ENCODE assay signal across 19 cellular contexts in the genomic region with DNA sequence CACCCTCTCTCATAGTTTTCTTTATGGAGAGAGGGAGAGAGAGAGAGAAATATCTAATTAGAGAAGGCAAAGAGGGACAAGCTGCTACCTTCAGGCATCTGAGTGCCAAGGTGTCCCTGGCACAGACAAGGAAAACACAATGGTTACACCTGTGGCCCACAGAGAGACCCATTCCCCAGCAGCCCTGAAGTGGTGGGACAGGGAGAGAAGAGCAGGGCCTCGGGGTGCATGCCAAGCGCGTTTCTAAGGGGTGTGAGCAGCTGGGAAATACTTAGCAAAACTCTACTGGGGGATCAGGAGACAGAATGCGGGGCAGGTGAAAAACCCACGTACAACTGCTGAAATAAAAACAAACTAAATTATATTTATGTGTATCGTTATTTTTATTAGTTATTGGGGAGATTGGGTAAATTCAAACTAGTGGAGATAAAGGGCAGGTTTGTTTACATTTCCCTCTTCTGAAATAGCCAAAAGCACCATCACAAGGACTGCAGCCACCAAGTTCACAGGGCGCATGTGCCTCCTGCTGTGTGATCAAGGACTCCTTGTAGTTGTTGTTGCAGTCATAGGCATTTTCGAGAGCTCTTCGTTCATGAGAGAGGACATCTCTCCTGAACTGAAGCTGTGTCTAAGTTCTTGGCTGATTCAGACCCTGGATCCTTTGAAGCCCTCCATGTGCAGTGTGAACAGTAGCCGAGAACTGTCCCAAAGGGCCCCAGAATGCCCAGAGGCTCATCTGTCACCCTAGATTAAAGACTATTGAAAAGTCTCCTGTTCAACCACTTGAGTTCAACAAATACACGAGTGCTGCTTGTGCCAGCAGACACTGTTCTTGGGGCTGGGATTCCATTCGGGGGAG. TPM values are rescaled to one million over a fixed set of nuclear protein-coding genes. Genes with fewer than 3 reads are reported as not detected.
DNase-seq lines count a peak whose midpoint lies in the region; ATAC-seq, FAIRE-seq and TF ChIP-seq lines count a peak whose summit lies in the region.
"Had no signal": no experiment of that assay in that cellular context is flagged by ENCODE, and none has a peak within 500 bp of the region (broad histone marks: within the 10 kb centered on the region; RNA-seq: fewer than 3 reads in every experiment).

No MANE protein-coding gene starts in this region.

- TF ChIP-seq RAD21 in HepG2 (CRISPR knock-in tag; IDR thresholded peaks at IDR 0.05), result no peak

- H3K27me3 ChIP-seq in HepG2 (ENCODE audit: control insufficient read depth in 1 of 2, insufficient read depth in 2 of 2, low read length in 2 of 2) (no peaks in the 10 kb centered on the region), thyroid gland (no peaks in the 10 kb centered on the region)
- no peaks in the 10 kb centered on the region for H3K27me3 ChIP-seq in naive thymus-derived CD4-positive, alpha-beta T cell (ENCODE audit: control insufficient read depth in 2 of 2, insufficient read depth in 2 of 2, low read length in 2 of 2)

- no peak for TF ChIP-seq EP300 in HepG2 (IDR thresholded peaks at IDR 0.05; ENCODE audit: low read depth in 2 of 2, low read length in 2 of 2)
- TF ChIP-seq EP300 in HepG2 (CRISPR knock-in tag; IDR thresholded peaks at IDR 0.05; ENCODE audit: borderline replicate concordance), result no peak

- POLR2A ChIA-PET in HepG2 (lab: Yijun Ruan, JAX), result interaction anchor here (0.8 to 5.2 kb wide), 8 partner anchors 8 to 203 kb away, joined by 3 to 47 read pairs (median 8); a partner anchor contains a TSS
- POLR2A ChIA-PET in naive thymus-derived CD4-positive, alpha-beta T cell (lab: Charles Lee), result no interaction called here
- POLR2A ChIA-PET in RWPE1 (lab: Yijun Ruan, JAX; ENCODE audit: low non-redundant PET), result no interaction called here

- H4K20me1 ChIP-seq in HepG2 (ENCODE audit: insufficient read depth, low read length), result no peaks in the 10 kb centered on the region

- DNase-seq in DMS79 treated with DMSO at 0.1 percent for 48 hours (lab: John Stamatoyannopoulos, UW) (peak; percentile 63), HepG2 (ENCODE audit: low spot score) (no peak), thyroid gland (peak; percentile 40 to 50), lower leg skin (ENCODE audit: low spot score in 2 of 2) (no peak), RWPE1 (ENCODE audit: low spot score) (no peak), KG1 (lab: John Stamatoyannopoulos, UW) (no peak)
- no peak for DNase-seq in naive thymus-derived CD4-positive, alpha-beta T cell
- DNase-seq: ACHN; C1 segment of cervical spinal cord; CD4-positive, alpha-beta T cell; DND-41; GDM1; GOT3; H9 had no signal

- H3K27ac Mint-ChIP-seq in activated T-helper 17 cell treated with anti-CD3 and anti-CD28 coated beads, Interleukin-2, amount 50 U/mL, for 72 hours, result peak overlapping the region; percentile 39
- peak overlapping the region in 2 of 9 donors; percentile 38 to 62 for H3K27ac Mint-ChIP-seq in naive thymus-derived CD4-positive, alpha-beta T cell
- H3K27ac Mint-ChIP-seq: B cell; CD4-positive, alpha-beta T cell had no signal

- in situ Hi-C loops in HepG2 (cut with HindIII; ENCODE audit: extremely low pct_ligation_motif_present, low pct_unique_long_range_greater_than_20kb), result no loop called here

- no peak for TF ChIP-seq POLR2A in HepG2 (IDR thresholded peaks at IDR 0.05; ENCODE audit: insufficient read depth in 1 of 2, low read depth in 2 of 2, low read length in 2 of 2)
- no peak for TF ChIP-seq POLR2A in thyroid gland (IDR thresholded peaks at IDR 0.05)
- no peak for TF ChIP-seq POLR2A in lower leg skin (IDR thresholded peaks at IDR 0.05)

- peak overlapping the region; percentile 92 for H2AFZ ChIP-seq in HepG2 (ENCODE audit: low read length)

- CTCF ChIA-PET in HepG2 (lab: Yijun Ruan, JAX; ENCODE audit: low intra/inter-chr PET ratio, low total read pairs), result no interaction called here
- CTCF ChIA-PET in naive thymus-derived CD4-positive, alpha-beta T cell (lab: Charles Lee), result no interaction called here
- CTCF ChIA-PET in RWPE1 (lab: Yijun Ruan, JAX), result no interaction called here

- H3K36me3 ChIP-seq in HepG2 (replicated peaks in 1 of 2; ENCODE audit: control insufficient read depth in 1 of 2, insufficient read depth in 2 of 2, low read length in 2 of 2) (0 out of 5 replicates have a peak, but pooled peaks cover 0 to 2% of the 10 kb centered on the region in 2 experiments), thyroid gland (no peaks in the 10 kb centered on the region)
- H3K36me3 ChIP-seq in naive thymus-derived CD4-positive, alpha-beta T cell (ENCODE audit: control insufficient read depth in 2 of 3, insufficient read depth in 3 of 3, low read length in 3 of 3), result no peaks in the 10 kb centered on the region

- H3K9me3 Mint-ChIP-seq in activated T-helper 17 cell treated with anti-CD3 and anti-CD28 coated beads, Interleukin-2, amount 50 U/mL, for 72 hours, result no peaks in the 10 kb centered on the region
- H3K9me3 Mint-ChIP-seq in naive thymus-derived CD4-positive, alpha-beta T cell, result peaks cover 0 to 3% (median 0%) of the 10 kb centered on the region in 11 donors
- H3K9me3 Mint-ChIP-seq: CD4-positive, alpha-beta T cell; H9 had no signal

- H3K4me2 ChIP-seq in HepG2 (ENCODE audit: low read depth, low read length), result peak overlapping the region; percentile 94

- no peaks in the 10 kb centered on the region for H3K27me3 Mint-ChIP-seq in activated T-helper 17 cell treated with anti-CD3 and anti-CD28 coated beads, Interleukin-2, amount 50 U/mL, for 72 hours
- H3K27me3 Mint-ChIP-seq in naive thymus-derived CD4-positive, alpha-beta T cell, result peaks cover 0 to 2% (median 0%) of the 10 kb centered on the region in 5 donors
- H3K27me3 Mint-ChIP-seq: B cell; CD4-positive, alpha-beta T cell had no signal

- H3K27ac ChIP-seq in HepG2 (ENCODE audit: extremely low read length, insufficient read depth, low read length) (peak overlapping the region; percentile 91), thyroid gland (no peak overlapping the region), RWPE1 (no peak overlapping the region)
- no peak overlapping the region for H3K27ac ChIP-seq in naive thymus-derived CD4-positive, alpha-beta T cell (ENCODE audit: low read depth, low read length)

- intact Hi-C loops in HepG2 (cut with micrococcal nuclease; ENCODE audit: unreplicated experiment) (no loop called here), thyroid gland (cut with DNase I) (no loop called here), lower leg skin (cut with DNase I; ENCODE audit: low total_unique reads) (no loop called here)
- intact Hi-C loops in naive thymus-derived CD4-positive, alpha-beta T cell (cut with micrococcal nuclease), result no loop called here

- 4% methylated on average over 11 of the region's 12 CpGs for WGBS in HepG2 (ENCODE audit: low lambda C conversion rate)
- WGBS in thyroid gland, 2 donors, result 51 to 59% methylated on average over 12 of the region's 12 CpGs
- WGBS in lower leg skin, 2 donors, result 83 to 86% methylated on average over 12 of the region's 12 CpGs

- peaks cover 2% of the 10 kb centered on the region for H3K79me2 ChIP-seq in HepG2 (ENCODE audit: insufficient read depth, low read length)

- no peak for ATAC-seq in activated T-helper 17 cell treated with anti-CD3 and anti-CD28 coated beads, Interleukin-2, amount 50 U/mL, for 72 hours (replicated peaks)
- peak; percentile 52 for ATAC-seq in HepG2
- ATAC-seq in naive thymus-derived CD4-positive, alpha-beta T cell, result no peak

- no peaks in the 10 kb centered on the region for H3K36me3 Mint-ChIP-seq in activated T-helper 17 cell treated with anti-CD3 and anti-CD28 coated beads, Interleukin-2, amount 50 U/mL, for 72 hours (ENCODE audit: low read depth)
- no peaks in the 10 kb centered on the region for H3K36me3 Mint-ChIP-seq in naive thymus-derived CD4-positive, alpha-beta T cell

- peak overlapping the region; percentile 76 for H3K9ac ChIP-seq in HepG2 (ENCODE audit: insufficient read depth, low read depth, low read length)

- no peaks in the 10 kb centered on the region for H3K4me1 Mint-ChIP-seq in activated T-helper 17 cell treated with anti-CD3 and anti-CD28 coated beads, Interleukin-2, amount 50 U/mL, for 72 hours
- peaks cover 0 to 2% (median 0%) of the 10 kb centered on the region in 7 donors for H3K4me1 Mint-ChIP-seq in naive thymus-derived CD4-positive, alpha-beta T cell
- H3K4me1 Mint-ChIP-seq: B cell, H9 had no signal

- TF ChIP-seq CTCF in HepG2 (CRISPR knock-in tag; IDR thresholded peaks at IDR 0.05), result no peak
- TF ChIP-seq CTCF in thyroid gland (IDR thresholded peaks at IDR 0.05), result no peak
- no peak for TF ChIP-seq CTCF in lower leg skin (IDR thresholded peaks at IDR 0.05)
- no peak for TF ChIP-seq CTCF in RWPE1 (conservative IDR thresholded peaks at IDR 0.05; ENCODE audit: low read depth)

- H3K4me3 Mint-ChIP-seq in activated T-helper 17 cell treated with anti-CD3 and anti-CD28 coated beads, Interleukin-2, amount 50 U/mL, for 72 hours, result no peak overlapping the region
- H3K4me3 Mint-ChIP-seq in naive thymus-derived CD4-positive, alpha-beta T cell, result no peak overlapping the region
- H3K4me3 Mint-ChIP-seq: B cell; CD4-positive, alpha-beta T cell; H9 had no signal

- H3K4me3 ChIP-seq in HepG2 (replicated peaks in 1 of 3; ENCODE audit: insufficient read depth in 1 of 3, low read depth in 2 of 3, low read length in 3 of 3) (peak overlapping the region; percentile 59 to 72 (median 65)), thyroid gland (replicated peaks in 1 of 3) (no peak overlapping the region), lower leg skin (ENCODE audit: low read depth, poor library complexity, severe bottlenecking) (no peak overlapping the region)
- H3K4me3 ChIP-seq in naive thymus-derived CD4-positive, alpha-beta T cell (ENCODE audit: low read length), result no peak overlapping the region

- peak; percentile 64 for FAIRE-seq in HepG2 (lab: Jason Lieb, UNC)
- FAIRE-seq: GM12892, HTR-8/SVneo had no signal

- H3K4me1 ChIP-seq in HepG2 (ENCODE audit: insufficient read depth, low read length), result peaks cover 36% of the 10 kb centered on the region
- H3K4me1 ChIP-seq in thyroid gland, result peaks cover 0 to 8% of the 10 kb centered on the region in 2 donors
- no peaks in the 10 kb centered on the region for H3K4me1 ChIP-seq in naive thymus-derived CD4-positive, alpha-beta T cell (ENCODE audit: control insufficient read depth in 2 of 2, insufficient read depth in 2 of 2, low read length in 2 of 2)

- H3K9me3 ChIP-seq in HepG2 (ENCODE audit: low read length) (no peaks in the 10 kb centered on the region), thyroid gland (no peaks in the 10 kb centered on the region)
- no peaks in the 10 kb centered on the region for H3K9me3 ChIP-seq in naive thymus-derived CD4-positive, alpha-beta T cell (ENCODE audit: control insufficient read depth in 2 of 3, low read length in 3 of 3)

- BruUV-seq in HepG2 (replicated peaks; lab: Mats Ljungman, UMichigan), result TSS peak; percentile 69

RNA-seq across cellular contexts. Expression of a gene that starts 0.7 kb away (rescaled TPM):
- total RNA-seq in activated T-helper 17 cell treated with anti-CD3 and anti-CD28 coated beads, Interleukin-2, amount 50 U/mL, for 72 hours, result under 1 TPM; 0.35 to 0.77 TPM
- total RNA-seq in HepG2 (2016; rRNA removed; fragmentation: Illumina TruSeq; extraction: Trizol), result 107 and 205 TPM in 2 replicates
- 28.3 and 30.3 TPM in 2 replicates for total RNA-seq in HepG2 (2016; cell fraction: cytosol; rRNA removed; fragmentation: Illumina TruSeq; extraction: Trizol; ENCODE audit: low read depth)
- total RNA-seq in HepG2 (2016; cell fraction: insoluble cytoplasmic fraction; rRNA removed; fragmentation: Illumina TruSeq; extraction: Trizol), result 108 and 201 TPM in 2 replicates
- total RNA-seq in HepG2 (2016; cell fraction: membrane; rRNA removed; fragmentation: Illumina TruSeq; extraction: Trizol), result 48.9 and 54.3 TPM in 2 replicates
- 132 and 161 TPM in 2 replicates for total RNA-seq in HepG2 (2016; cell fraction: nucleus; rRNA removed; fragmentation: Illumina TruSeq; extraction: Trizol)
- 142 and 156 TPM in 2 replicates for polyA plus RNA-seq in HepG2 (2011; rRNA removed)
- polyA plus RNA-seq in HepG2 (2011; cell fraction: cytosol; rRNA removed), result 97.8 and 129 TPM in 2 replicates
- 61.6 and 79.0 TPM in 2 replicates for polyA plus RNA-seq in HepG2 (2011; cell fraction: nucleus; rRNA removed)
- polyA plus RNA-seq in HepG2 (2012), result 101 and 161 TPM in 2 replicates
- 35.4 and 37.9 TPM in 2 replicates for polyA plus RNA-seq in HepG2 (2016; cell fraction: cytosol; fragmentation: Illumina TruSeq; extraction: Trizol; ENCODE audit: low read depth)
- 101 and 108 TPM in 2 replicates for polyA plus RNA-seq in HepG2 (2016; cell fraction: insoluble cytoplasmic fraction; fragmentation: Illumina TruSeq; extraction: Trizol; ENCODE audit: low read depth)
- polyA plus RNA-seq in HepG2 (2016; cell fraction: membrane; fragmentation: Illumina TruSeq; extraction: Trizol; ENCODE audit: low read depth), result 43.2 and 51.7 TPM in 2 replicates
- polyA plus RNA-seq in HepG2 (2016; cell fraction: nucleus; fragmentation: Illumina TruSeq; extraction: Trizol; ENCODE audit: insufficient read depth, low read depth), result 186 and 191 TPM in 2 replicates
- polyA minus RNA-seq in HepG2 (2011; rRNA and poly(A)+ RNA removed; ENCODE audit: low replicate concordance), result 66.3 TPM in 1 of 2 replicates, not detected in the other
- polyA minus RNA-seq in HepG2 (2011; cell fraction: cytosol; rRNA and poly(A)+ RNA removed), result 34.2 and 44.7 TPM in 2 replicates
- 32.8 and 42.0 TPM in 2 replicates for polyA minus RNA-seq in HepG2 (2011; cell fraction: nucleus; rRNA and poly(A)+ RNA removed)
- not detected for total RNA-seq in thyroid gland
- total RNA-seq in naive thymus-derived CD4-positive, alpha-beta T cell, result under 1 TPM in 1 of 5 experiments, not detected in 4; 0.32 TPM
- under 1 TPM in 1 of 2 donors, not detected in 1; 0.25 TPM for polyA plus RNA-seq in naive thymus-derived CD4-positive, alpha-beta T cell
- total RNA-seq in lower leg skin, result not detected
- total RNA-seq: A172; B cell; CD4-positive, alpha-beta T cell; H9 had no signal

RNA-seq across cellular contexts. Expression of a gene that starts 49.7 kb away (rescaled TPM):
- total RNA-seq in activated T-helper 17 cell treated with anti-CD3 and anti-CD28 coated beads, Interleukin-2, amount 50 U/mL, for 72 hours, result 10 to 100 TPM; 10.4 to 14.2 TPM
- total RNA-seq in HepG2 (2016; rRNA removed; fragmentation: Illumina TruSeq; extraction: Trizol) (7.7 and 10.7 TPM in 2 replicates), thyroid gland (10 to 100 TPM; 14.6 to 24.4 (median 17.3) TPM), lower leg skin (1 to 10 TPM; 5.1 to 9.6 (median 7.3) TPM)
- 0.61 and 0.97 TPM in 2 replicates for total RNA-seq in HepG2 (2016; cell fraction: cytosol; rRNA removed; fragmentation: Illumina TruSeq; extraction: Trizol; ENCODE audit: low read depth)
- total RNA-seq in HepG2 (2016; cell fraction: insoluble cytoplasmic fraction; rRNA removed; fragmentation: Illumina TruSeq; extraction: Trizol), result 7.5 and 9.9 TPM in 2 replicates
- total RNA-seq in HepG2 (2016; cell fraction: membrane; rRNA removed; fragmentation: Illumina TruSeq; extraction: Trizol), result 3.4 and 3.6 TPM in 2 replicates
- 12.5 and 13.1 TPM in 2 replicates for total RNA-seq in HepG2 (2016; cell fraction: nucleus; rRNA removed; fragmentation: Illumina TruSeq; extraction: Trizol)
- 1.9 and 2.6 TPM in 2 replicates for polyA plus RNA-seq in HepG2 (2011; rRNA removed)
- 0.75 and 0.81 TPM in 2 replicates for polyA plus RNA-seq in HepG2 (2011; cell fraction: cytosol; rRNA removed)
- 3.3 and 4.0 TPM in 2 replicates for polyA plus RNA-seq in HepG2 (2011; cell fraction: nucleus; rRNA removed)
- 1.6 and 1.9 TPM in 2 replicates for polyA plus RNA-seq in HepG2 (2012)
- 0.12 and 0.14 TPM in 2 replicates for polyA plus RNA-seq in HepG2 (2016; cell fraction: cytosol; fragmentation: Illumina TruSeq; extraction: Trizol; ENCODE audit: low read depth)
- 1.4 and 1.9 TPM in 2 replicates for polyA plus RNA-seq in HepG2 (2016; cell fraction: insoluble cytoplasmic fraction; fragmentation: Illumina TruSeq; extraction: Trizol; ENCODE audit: low read depth)
- polyA plus RNA-seq in HepG2 (2016; cell fraction: membrane; fragmentation: Illumina TruSeq; extraction: Trizol; ENCODE audit: low read depth), result 0.26 and 0.34 TPM in 2 replicates
- 5.4 and 5.5 TPM in 2 replicates for polyA plus RNA-seq in HepG2 (2016; cell fraction: nucleus; fragmentation: Illumina TruSeq; extraction: Trizol; ENCODE audit: insufficient read depth, low read depth)
- 11.7 and 14.4 TPM in 2 replicates for polyA minus RNA-seq in HepG2 (2011; rRNA and poly(A)+ RNA removed; ENCODE audit: low replicate concordance)
- 4.0 and 4.2 TPM in 2 replicates for polyA minus RNA-seq in HepG2 (2011; cell fraction: cytosol; rRNA and poly(A)+ RNA removed)
- 20.0 and 21.6 TPM in 2 replicates for polyA minus RNA-seq in HepG2 (2011; cell fraction: nucleus; rRNA and poly(A)+ RNA removed)
- total RNA-seq in naive thymus-derived CD4-positive, alpha-beta T cell, result 10 to 100 TPM; 12.7 to 30.3 (median 21.7) TPM
- 1 to 10 TPM; 2.1 to 3.2 TPM for polyA plus RNA-seq in naive thymus-derived CD4-positive, alpha-beta T cell

RNA-seq across cellular contexts. Expression of a gene that starts 50.1 kb away (rescaled TPM):
- 100 to 1,000 TPM; 646 to 717 TPM for total RNA-seq in activated T-helper 17 cell treated with anti-CD3 and anti-CD28 coated beads, Interleukin-2, amount 50 U/mL, for 72 hours
- 184 and 352 TPM in 2 replicates for total RNA-seq in HepG2 (2016; rRNA removed; fragmentation: Illumina TruSeq; extraction: Trizol)
- 468 and 530 TPM in 2 replicates for total RNA-seq in HepG2 (2016; cell fraction: cytosol; rRNA removed; fragmentation: Illumina TruSeq; extraction: Trizol; ENCODE audit: low read depth)
- total RNA-seq in HepG2 (2016; cell fraction: insoluble cytoplasmic fraction; rRNA removed; fragmentation: Illumina TruSeq; extraction: Trizol), result 176 and 342 TPM in 2 replicates
- total RNA-seq in HepG2 (2016; cell fraction: membrane; rRNA removed; fragmentation: Illumina TruSeq; extraction: Trizol), result 493 and 530 TPM in 2 replicates
- 518 and 556 TPM in 2 replicates for total RNA-seq in HepG2 (2016; cell fraction: nucleus; rRNA removed; fragmentation: Illumina TruSeq; extraction: Trizol)
- 687 and 738 TPM in 2 replicates for polyA plus RNA-seq in HepG2 (2011; rRNA removed)
- polyA plus RNA-seq in HepG2 (2011; cell fraction: cytosol; rRNA removed), result 564 and 847 TPM in 2 replicates
- 400 and 532 TPM in 2 replicates for polyA plus RNA-seq in HepG2 (2011; cell fraction: nucleus; rRNA removed)
- polyA plus RNA-seq in HepG2 (2012), result 512 and 724 TPM in 2 replicates
- 421 and 462 TPM in 2 replicates for polyA plus RNA-seq in HepG2 (2016; cell fraction: cytosol; fragmentation: Illumina TruSeq; extraction: Trizol; ENCODE audit: low read depth)
- polyA plus RNA-seq in HepG2 (2016; cell fraction: insoluble cytoplasmic fraction; fragmentation: Illumina TruSeq; extraction: Trizol; ENCODE audit: low read depth), result 132 and 134 TPM in 2 replicates
- polyA plus RNA-seq in HepG2 (2016; cell fraction: membrane; fragmentation: Illumina TruSeq; extraction: Trizol; ENCODE audit: low read depth), result 376 and 391 TPM in 2 replicates
- 612 and 634 TPM in 2 replicates for polyA plus RNA-seq in HepG2 (2016; cell fraction: nucleus; fragmentation: Illumina TruSeq; extraction: Trizol; ENCODE audit: insufficient read depth, low read depth)
- 146 and 679 TPM in 2 replicates for polyA minus RNA-seq in HepG2 (2011; rRNA and poly(A)+ RNA removed; ENCODE audit: low replicate concordance)
- polyA minus RNA-seq in HepG2 (2011; cell fraction: cytosol; rRNA and poly(A)+ RNA removed), result 112 and 117 TPM in 2 replicates
- 1,094 and 1,103 TPM in 2 replicates for polyA minus RNA-seq in HepG2 (2011; cell fraction: nucleus; rRNA and poly(A)+ RNA removed)
- 100 to 1,000 TPM; 162 to 625 (median 223) TPM for total RNA-seq in thyroid gland
- total RNA-seq in naive thymus-derived CD4-positive, alpha-beta T cell, result 100 to 1,000 TPM; 371 to 954 (median 885) TPM
- 100 to 1,000 TPM; 493 to 676 TPM for polyA plus RNA-seq in naive thymus-derived CD4-positive, alpha-beta T cell
- total RNA-seq in lower leg skin, result 100 to 1,000 TPM; 311 to 461 (median 384) TPM

Comparison
In these comparisons a context has a peak if more than half of its experiments do, and no peak if none do; other contexts are left out.
1. DNase-seq: peak in DMS79 treated with DMSO at 0.1 percent for 48 hours (single experiment) and thyroid gland (2 of 2); none in HepG2 (single experiment), naive thymus-derived CD4-positive, alpha-beta T cell (0 of 9), lower leg skin (0 of 2), RWPE1 (single experiment) and KG1 (single experiment).
2. H3K4me3 ChIP-seq: peak in HepG2 (3 of 3); none in thyroid gland (0 of 3), naive thymus-derived CD4-positive, alpha-beta T cell (single experiment) and lower leg skin (single experiment).
3. RNA of a gene that starts 0.7 kb away (total RNA-seq): 28.3 to 205 TPM in HepG2; 0.35 to 0.77 TPM in activated T-helper 17 cell treated with anti-CD3 and anti-CD28 coated beads, Interleukin-2, amount 50 U/mL, for 72 hours, 0.32 TPM in naive thymus-derived CD4-positive, alpha-beta T cell, not detected in thyroid gland and not detected in lower leg skin; every median in the first group is over 10 times any median in the second.